23 cellular contexts compared by ENCODE assay signal in the genomic region with DNA sequence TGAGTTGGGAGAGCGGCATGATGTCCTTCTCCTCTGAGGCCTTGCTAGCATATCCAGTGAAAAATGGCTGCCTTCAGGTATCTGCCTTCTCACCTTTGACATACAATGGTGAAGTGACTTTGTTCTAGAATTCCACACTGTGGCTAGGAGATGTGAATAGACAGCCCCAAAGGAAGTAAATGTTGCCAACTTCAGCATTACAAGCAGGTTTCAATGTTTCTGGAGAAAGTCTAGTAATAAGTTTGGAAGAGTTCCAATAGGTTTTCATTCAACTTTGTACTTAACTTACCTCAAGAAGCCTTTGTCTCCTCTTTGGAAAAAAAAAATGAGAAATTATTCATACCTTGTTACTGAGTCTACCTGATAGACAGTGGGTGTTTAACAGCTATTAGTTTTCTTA.
DNase-seq lines count a peak whose midpoint lies in the region; ATAC-seq, FAIRE-seq and TF ChIP-seq lines count a peak whose summit lies in the region.
"Had no signal": no experiment of that assay in that cellular context is flagged by ENCODE, and none has a peak within 500 bp of the region (broad histone marks: within the 10 kb centered on the region; RNA-seq: fewer than 3 reads in every experiment).

No MANE protein-coding gene starts in this region.

- FAIRE-seq in keratinocyte (lab: Jason Lieb, UNC) = peak; percentile 70
- FAIRE-seq: A204.1, GM12878, HTR-8/SVneo had no signal

- no peaks in the 10 kb centered on the region for H3K36me3 Mint-ChIP-seq in stimulated activated memory B cell treated with anti-CD40 and anti-IgM and Interleukin-4, amounts not matched to agents 10 μg/mL and 1 μg/mL and 100 μg/mL, for 72 hours
- H3K36me3 Mint-ChIP-seq: CD4-positive, CD25-positive, alpha-beta regulatory T cell; CD8-positive, alpha-beta memory T cell had no signal

- no peaks in the 10 kb centered on the region for H3K27me3 Mint-ChIP-seq in stimulated activated memory B cell treated with anti-CD40 and anti-IgM and Interleukin-4, amounts not matched to agents 10 μg/mL and 1 μg/mL and 100 μg/mL, for 72 hours
- H3K27me3 Mint-ChIP-seq: CD4-positive, CD25-positive, alpha-beta regulatory T cell; CD8-positive, alpha-beta memory T cell had no signal

- no peak for TF ChIP-seq POLR2A in spleen (IDR thresholded peaks at IDR 0.05)

- ATAC-seq in stimulated activated memory B cell treated with anti-CD40 and anti-IgM and Interleukin-4, amounts not matched to agents 10 μg/mL and 1 μg/mL and 100 μg/mL, for 72 hours = no peak
- ATAC-seq: GM12878, HCT116 had no signal

- no peaks in the 10 kb centered on the region for H3K9me3 Mint-ChIP-seq in stimulated activated memory B cell treated with anti-CD40 and anti-IgM and Interleukin-4, amounts not matched to agents 10 μg/mL and 1 μg/mL and 100 μg/mL, for 72 hours
- H3K9me3 Mint-ChIP-seq: HFFc6 had no signal

- dilution Hi-C loops in keratinocyte (cut with MboI; ENCODE audit: extremely low pct_ligation_motif_present, low sequenced_read_pairs) = no loop called here

- 82 to 100% (median 90%) methylated on average over 1 of the region's 1 CpG for WGBS in spleen, 5 donors

- no peaks in the 10 kb centered on the region for H3K9me1 ChIP-seq in keratinocyte (ENCODE audit: control insufficient read depth, extremely low read depth, insufficient read depth, low read length)

- no peaks in the 10 kb centered on the region for H4K20me1 ChIP-seq in MM.1S (ENCODE audit: insufficient read depth, low read length)
- no peaks in the 10 kb centered on the region for H4K20me1 ChIP-seq in keratinocyte (ENCODE audit: control insufficient read depth, extremely low read depth, insufficient read depth, low read length)

- peaks cover 21% of the 10 kb centered on the region for H3K4me1 ChIP-seq in MM.1S (ENCODE audit: low read length)
- peaks cover 6% of the 10 kb centered on the region for H3K4me1 ChIP-seq in keratinocyte (ENCODE audit: control insufficient read depth, extremely low read depth, insufficient read depth, low read length)
- H3K4me1 ChIP-seq in spleen = no peaks in the 10 kb centered on the region
- H3K4me1 ChIP-seq: BE2C had no signal

- H3K9ac ChIP-seq in MM.1S (ENCODE audit: low read length) (no peak overlapping the region), keratinocyte (ENCODE audit: control insufficient read depth, extremely low read depth, insufficient read depth, low read length) (no peak overlapping the region)

- intact Hi-C loops in spleen (cut with DNase I; ENCODE audit: low total_unique reads) = no loop called here

- H3K4me1 Mint-ChIP-seq in stimulated activated memory B cell treated with anti-CD40 and anti-IgM and Interleukin-4, amounts not matched to agents 10 μg/mL and 1 μg/mL and 100 μg/mL, for 72 hours = no peaks in the 10 kb centered on the region
- H3K4me1 Mint-ChIP-seq: CD4-positive, CD25-positive, alpha-beta regulatory T cell; CD8-positive, alpha-beta memory T cell had no signal

- peak overlapping the region; percentile 59; the same call in 1 of the 2 replicates for H3K27ac ChIP-seq in MM.1S (ENCODE audit: low read length)
- no peak overlapping the region for H3K27ac ChIP-seq in keratinocyte (ENCODE audit: control insufficient read depth, insufficient read depth, low read length)
- no peak overlapping the region for H3K27ac ChIP-seq in spleen

- peak overlapping the region; percentile 28; the same call in 1 of the 2 replicates for H3K4me2 ChIP-seq in MM.1S (ENCODE audit: low read depth, low read length)
- no peak overlapping the region for H3K4me2 ChIP-seq in keratinocyte (ENCODE audit: control insufficient read depth, extremely low read depth, insufficient read depth, low read depth, low read length)

- H3K4me3 Mint-ChIP-seq in stimulated activated memory B cell treated with anti-CD40 and anti-IgM and Interleukin-4, amounts not matched to agents 10 μg/mL and 1 μg/mL and 100 μg/mL, for 72 hours = no peak overlapping the region
- H3K4me3 Mint-ChIP-seq: CD4-positive, CD25-positive, alpha-beta regulatory T cell; CD8-positive, alpha-beta memory T cell; HFFc6 had no signal

- H3K9me2 ChIP-seq in MM.1S (replicated peaks; ENCODE audit: insufficient read depth, low read length) = no peaks in the 10 kb centered on the region

- no peak for TF ChIP-seq CTCF in MM.1S (IDR thresholded peaks at IDR 0.05; ENCODE audit: low read length)
- no peak for TF ChIP-seq CTCF in keratinocyte (optimal IDR thresholded peaks at IDR 0.05 in 1 of 3, IDR thresholded peaks at IDR 0.05 in 1 of 3, conservative IDR thresholded peaks at IDR 0.05 in 1 of 3; ENCODE audit: extremely low read depth in 1 of 3, insufficient read depth in 2 of 3, low read length in 3 of 3)
- TF ChIP-seq CTCF in spleen (IDR thresholded peaks at IDR 0.05 in 8 of 11, conservative IDR thresholded peaks at IDR 0.05 in 3 of 11) = no peak

- H3K79me2 ChIP-seq in MM.1S (ENCODE audit: low read length) = no peaks in the 10 kb centered on the region
- no peaks in the 10 kb centered on the region for H3K79me2 ChIP-seq in keratinocyte (ENCODE audit: control insufficient read depth, insufficient read depth, low read length)

- H3F3A ChIP-seq in MM.1S (ENCODE audit: insufficient read depth, low read length) = peaks cover 9% of the 10 kb centered on the region; the same call in 1 of the 2 replicates

- no peak for DNase-seq in MM.1S
- DNase-seq in RPMI8226 = peak; percentile 73
- no peak for DNase-seq in keratinocyte (ENCODE audit: low read depth, low spot score)
- no peak for DNase-seq in activated CD4-positive, alpha-beta T cell treated with anti-CD3 and anti-CD28 coated beads for 1 hour
- no peak for DNase-seq in spleen
- DNase-seq: ACHN; BE2C; C1 segment of cervical spinal cord; CD4-positive, CD25-positive, alpha-beta regulatory T cell; CD8-positive, alpha-beta memory T cell; COR-L47; DMS 273 treated with DMSO at 0.1 percent for 48 hours; DMS53; DND-41; EL; GOT3; H7; HFFc6 had no signal

- H3K36me3 ChIP-seq in MM.1S (replicated peaks; ENCODE audit: insufficient read depth, low read length) (no peaks in the 10 kb centered on the region), keratinocyte (ENCODE audit: control insufficient read depth in 2 of 2, extremely low read depth in 1 of 2, insufficient read depth in 2 of 2, low read length in 2 of 2) (no peaks in the 10 kb centered on the region), spleen (no peaks in the 10 kb centered on the region)
- H3K36me3 ChIP-seq: BE2C had no signal

- no peaks in the 10 kb centered on the region for H3K27me3 ChIP-seq in MM.1S (replicated peaks; ENCODE audit: insufficient read depth, low read length)
- no peaks in the 10 kb centered on the region for H3K27me3 ChIP-seq in keratinocyte (ENCODE audit: control insufficient read depth, extremely low read depth, insufficient read depth, low read length)
- H3K27me3 ChIP-seq in spleen (replicated peaks in 1 of 7) = no peaks in the 10 kb centered on the region
- H3K27me3 ChIP-seq: BE2C had no signal

- no peak overlapping the region for H3K27ac Mint-ChIP-seq in stimulated activated memory B cell treated with anti-CD40 and anti-IgM and Interleukin-4, amounts not matched to agents 10 μg/mL and 1 μg/mL and 100 μg/mL, for 72 hours
- H3K27ac Mint-ChIP-seq: CD4-positive, CD25-positive, alpha-beta regulatory T cell; CD8-positive, alpha-beta memory T cell; HFFc6 had no signal

- H3K4me3 ChIP-seq in MM.1S (ENCODE audit: low read length) (no peak overlapping the region), keratinocyte (ENCODE audit: control insufficient read depth in 2 of 3, extremely low read depth in 1 of 3, insufficient read depth in 2 of 3, low read depth in 1 of 3, low read length in 3 of 3) (no peak overlapping the region), spleen (no peak overlapping the region)
- H3K4me3 ChIP-seq: GM12878 had no signal

- H2AFZ ChIP-seq in MM.1S (ENCODE audit: low read length) = no peak overlapping the region
- no peak overlapping the region for H2AFZ ChIP-seq in keratinocyte (ENCODE audit: control insufficient read depth, low read length)

- no peaks in the 10 kb centered on the region for H3K9me3 ChIP-seq in MM.1S (replicated peaks; ENCODE audit: insufficient read depth, low read length)
- no peaks in the 10 kb centered on the region for H3K9me3 ChIP-seq in keratinocyte (ENCODE audit: control insufficient read depth, low read depth, low read length)
- H3K9me3 ChIP-seq in spleen = no peaks in the 10 kb centered on the region
- H3K9me3 ChIP-seq: BE2C had no signal
